In the genomic region with DNA sequence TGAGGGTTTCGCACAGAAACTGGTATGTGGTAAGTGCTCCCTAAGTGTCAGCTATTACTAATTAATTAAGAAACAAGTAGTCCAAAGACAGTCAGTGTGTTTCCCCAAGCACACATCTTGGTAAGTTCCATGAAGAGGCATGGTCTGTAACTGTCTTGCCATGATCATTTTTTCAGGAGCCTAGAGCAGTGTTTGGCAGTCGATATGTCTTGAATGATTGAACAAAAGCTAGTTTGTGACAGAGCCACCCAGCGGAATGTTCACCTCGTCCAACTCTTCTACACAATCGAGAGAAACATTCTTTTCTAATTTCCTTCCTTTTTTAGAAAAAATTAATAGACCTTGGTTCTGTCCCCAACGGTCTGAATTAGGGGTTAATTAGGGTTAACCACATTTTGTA, we compare ENCODE assay signal across 9 cellular contexts. TPM values are rescaled to one million over a fixed set of nuclear protein-coding genes. Genes with fewer than 3 reads are reported as not detected.
DNase-seq lines count a peak whose midpoint lies in the region; ATAC-seq, FAIRE-seq and TF ChIP-seq lines count a peak whose summit lies in the region.
"Had no signal": no experiment of that assay in that cellular context is flagged by ENCODE, and none has a peak within 500 bp of the region (broad histone marks: within the 10 kb centered on the region; RNA-seq: fewer than 3 reads in every experiment).

No MANE protein-coding gene starts in this region.

- WGBS in IMR-90 (ENCODE audit: extremely low coverage in 2 of 2, insufficient read length in 1 of 2), 2 experiments, result 100% methylated on average over 1 of the region's 6 CpGs; no CpG with 5 or more reads in 1 of the 2 experiments

- H3K9ac ChIP-seq in IMR-90 (ENCODE audit: low read depth, low read length) (no peak overlapping the region), kidney (ENCODE audit: low read length in 2 of 2) (peak overlapping the region in 1 of 2 donors; percentile 3)

- CTCF ChIA-PET in IMR-90 (lab: Yijun Ruan, JAX), result no interaction called here
- CTCF ChIA-PET in naive thymus-derived CD4-positive, alpha-beta T cell (lab: Charles Lee), result interaction anchor here (0.8 to 4.1 kb wide), 7 partner anchors 17 to 271 kb away, joined by 3 to 21 read pairs (median 3); no protein-coding TSS in a partner anchor

- H3K9me3 ChIP-seq in IMR-90 (ENCODE audit: control insufficient read depth, insufficient read depth, low read length) (peaks cover 14% of the 10 kb centered on the region), MG63 (peaks cover 10% of the 10 kb centered on the region), kidney (ENCODE audit: control insufficient read depth in 1 of 2, low read length in 2 of 2) (peaks cover 0 to 3% of the 10 kb centered on the region in 2 donors)
- peaks cover 0 to 4% (median 0%) of the 10 kb centered on the region in 3 experiments for H3K9me3 ChIP-seq in naive thymus-derived CD4-positive, alpha-beta T cell (ENCODE audit: control insufficient read depth in 2 of 3, low read length in 3 of 3)

- no peaks in the 10 kb centered on the region for H3K9me1 ChIP-seq in IMR-90 (ENCODE audit: insufficient read depth, low read length)

- no peak overlapping the region for H2AFZ ChIP-seq in IMR-90 (replicated peaks; ENCODE audit: low read length, poor library complexity)

- in situ Hi-C loops in IMR-90 (cut with MboI; ENCODE audit: low sequenced_read_pairs), result loop anchor here (10.0 kb wide), 1 partner anchor 60 kb away; the partner anchor contains the start of gene FTH1
- in situ Hi-C loops in brain microvascular endothelial cell (cut with HindIII; ENCODE audit: low pct_ligation_motif_present, low sequenced_read_pairs), result no loop called here

- no peak overlapping the region; a peak in 1 of 4 replicates for H4K8ac ChIP-seq in IMR-90 (ENCODE audit: low read depth in 2 of 2, low read length in 2 of 2)

- FAIRE-seq in kidney (lab: Jason Lieb, UNC), result no peak

- no peaks in the 10 kb centered on the region for H3K79me1 ChIP-seq in IMR-90 (ENCODE audit: low read depth in 1 of 2, low read length in 2 of 2)

- H3K18ac ChIP-seq in IMR-90 (ENCODE audit: low read depth, low read length), result peak overlapping the region; percentile 82

- no peak; the same call in 1 of the 2 replicates for ATAC-seq in IMR-90 (ENCODE audit: low read depth)
- no peak for ATAC-seq in naive thymus-derived CD4-positive, alpha-beta T cell

- H3K36me3 Mint-ChIP-seq in CD14-positive monocyte, result peaks cover 3 to 6% of the 10 kb centered on the region in 2 donors
- H3K36me3 Mint-ChIP-seq in naive thymus-derived CD4-positive, alpha-beta T cell, result peaks cover 4 to 8% (median 6%) of the 10 kb centered on the region in 5 donors

- H2BK5ac ChIP-seq in IMR-90 (ENCODE audit: low read depth, low read length, poor library complexity, severe bottlenecking), result no peak overlapping the region

- BruUV-seq in IMR-90 (replicated peaks; lab: Mats Ljungman, UMichigan), result no TSS peak

- H2AK9ac ChIP-seq in IMR-90 (replicated peaks; ENCODE audit: low read depth, low read length, poor library complexity), result no peak overlapping the region

- peak overlapping the region; percentile 19; the same call in 1 of the 2 replicates for H4K91ac ChIP-seq in IMR-90 (ENCODE audit: insufficient read depth, low read depth, low read length)

- no peak for TF ChIP-seq CTCF in CD14-positive monocyte (IDR thresholded peaks at IDR 0.05)
- no peak for TF ChIP-seq CTCF in IMR-90 (conservative IDR thresholded peaks at IDR 0.05; ENCODE audit: low read depth, low read length)
- no peak for TF ChIP-seq CTCF in brain microvascular endothelial cell (IDR thresholded peaks at IDR 0.05; ENCODE audit: low read depth, low read length, missing control alignments)
- no peak for TF ChIP-seq CTCF in kidney (IDR thresholded peaks at IDR 0.05; ENCODE audit: borderline replicate concordance, extremely low read depth, insufficient read depth)

- H3K4me1 ChIP-seq in IMR-90 (ENCODE audit: control insufficient read depth, insufficient read depth, low read length), result peaks cover 6% of the 10 kb centered on the region; the same call in 1 of the 2 replicates
- peaks cover 9 to 17% of the 10 kb centered on the region in 2 donors for H3K4me1 ChIP-seq in naive thymus-derived CD4-positive, alpha-beta T cell (ENCODE audit: control insufficient read depth in 2 of 2, insufficient read depth in 2 of 2, low read length in 2 of 2)
- H3K4me1 ChIP-seq in kidney (ENCODE audit: control insufficient read depth in 1 of 2, insufficient read depth in 1 of 2, low read depth in 1 of 2, low read length in 2 of 2), result peaks cover 0 to 8% of the 10 kb centered on the region in 2 donors

- no peaks in the 10 kb centered on the region for H4K20me1 ChIP-seq in IMR-90 (ENCODE audit: insufficient read depth, low read length)

- peak overlapping the region; percentile 12; the same call in 1 of the 2 replicates for H2BK20ac ChIP-seq in IMR-90 (ENCODE audit: low read depth, low read length)

- no peak overlapping the region for H3K27ac ChIP-seq in IMR-90 (ENCODE audit: insufficient read depth, low read length)
- H3K27ac ChIP-seq in brain microvascular endothelial cell, result peak overlapping the region; percentile 10
- peak overlapping the region; percentile 93 for H3K27ac ChIP-seq in naive thymus-derived CD4-positive, alpha-beta T cell (ENCODE audit: low read depth, low read length)
- peak overlapping the region in 1 of 2 donors; percentile 16 for H3K27ac ChIP-seq in kidney (ENCODE audit: low read depth in 2 of 2, low read length in 2 of 2)

- no peaks in the 10 kb centered on the region for H3K36me3 ChIP-seq in IMR-90 (ENCODE audit: control insufficient read depth, insufficient read depth, low read length)
- no peaks in the 10 kb centered on the region for H3K36me3 ChIP-seq in brain microvascular endothelial cell (replicated peaks)
- no peaks in the 10 kb centered on the region for H3K36me3 ChIP-seq in naive thymus-derived CD4-positive, alpha-beta T cell (ENCODE audit: control insufficient read depth in 2 of 3, insufficient read depth in 3 of 3, low read length in 3 of 3)
- no peaks in the 10 kb centered on the region for H3K36me3 ChIP-seq in MG63
- no peaks in the 10 kb centered on the region for H3K36me3 ChIP-seq in kidney (ENCODE audit: control insufficient read depth in 1 of 2, insufficient read depth in 2 of 2, low read length in 2 of 2)

- H2BK120ac ChIP-seq in IMR-90 (ENCODE audit: low read depth, low read length), result peak overlapping the region; percentile 29; the same call in 1 of the 2 replicates

- peak overlapping the region; percentile 51; the same call in 1 of the 2 replicates for H3K14ac ChIP-seq in IMR-90 (replicated peaks; ENCODE audit: low read depth, low read length)

- peaks cover 8 to 23% (median 14%) of the 10 kb centered on the region in 7 donors for H3K9me3 Mint-ChIP-seq in CD14-positive monocyte
- peaks cover 0 to 19% (median 12%) of the 10 kb centered on the region in 11 donors for H3K9me3 Mint-ChIP-seq in naive thymus-derived CD4-positive, alpha-beta T cell

- 0 out of 2 replicates have a peak overlapping the region, but pooled peaks have one; percentile 9 for H3K4ac ChIP-seq in IMR-90 (ENCODE audit: low read depth, low read length)

- dilution Hi-C loops in IMR-90 (cut with HindIII; ENCODE audit: low sequenced_read_pairs, unreplicated experiment), result no loop called here

- peak overlapping the region; percentile 98 to 100 (median 99) for H3K27ac Mint-ChIP-seq in CD14-positive monocyte
- peak overlapping the region; percentile 95 to 100 (median 99) for H3K27ac Mint-ChIP-seq in naive thymus-derived CD4-positive, alpha-beta T cell

- intact Hi-C loops in CD14-positive monocyte (cut with micrococcal nuclease), result loop anchor here (1.0 to 2.0 kb wide), 5 partner anchors 20 to 62 kb away; no protein-coding TSS in a partner anchor
- intact Hi-C loops in IMR-90 (cut with micrococcal nuclease), result loop anchor here (1.0 kb wide), 1 partner anchor 58 kb away; the partner anchor contains the start of gene FTH1
- intact Hi-C loops in naive thymus-derived CD4-positive, alpha-beta T cell (cut with micrococcal nuclease), result loop anchor here (1.0 to 5.0 kb wide), 8 partner anchors 53 to 527 kb away; partner anchors contain the start of genes FTH1 (in 2 of the 2), FEN1 (in 1 of the 2) and TMEM258 (in 1 of the 2)
- intact Hi-C loops in kidney (cut with DNase I), result no loop called here

- peak; percentile 51 for DNase-seq in CD14-positive monocyte (ENCODE audit: low spot score)
- DNase-seq in IMR-90, result no peak
- DNase-seq in brain microvascular endothelial cell, result no peak
- peak in 1 of 9 donors; percentile 29 for DNase-seq in naive thymus-derived CD4-positive, alpha-beta T cell
- no peak for DNase-seq in MG63
- no peak for DNase-seq in NCI-H1436 treated with DMSO at 0.1 percent for 48 hours (lab: John Stamatoyannopoulos, UW)
- DNase-seq in kidney, result no peak
- DNase-seq in AG08395 (ENCODE audit: low spot score), result no peak
- DNase-seq: GOT3 had no signal

- POLR2A ChIA-PET in IMR-90 (lab: Charles Lee; ENCODE audit: unreplicated experiment), result no interaction called here
- POLR2A ChIA-PET in naive thymus-derived CD4-positive, alpha-beta T cell (lab: Charles Lee), result interaction anchor here (0.6 to 6.5 kb wide), 9 partner anchors 8 to 829 kb away, joined by 3 to 145 read pairs (median 3); partner anchors contain the start of gene FTH1

- peaks cover 2% of the 10 kb centered on the region; the same call in 1 of the 2 replicates for H3K27me3 ChIP-seq in IMR-90 (ENCODE audit: control insufficient read depth, insufficient read depth, low read length)
- no peaks in the 10 kb centered on the region for H3K27me3 ChIP-seq in brain microvascular endothelial cell (replicated peaks)
- no peaks in the 10 kb centered on the region for H3K27me3 ChIP-seq in naive thymus-derived CD4-positive, alpha-beta T cell (ENCODE audit: control insufficient read depth in 2 of 2, insufficient read depth in 2 of 2, low read length in 2 of 2)
- H3K27me3 ChIP-seq in MG63, result no peaks in the 10 kb centered on the region

- peaks cover 2 to 6% (median 3%) of the 10 kb centered on the region in 3 donors for H3K27me3 Mint-ChIP-seq in CD14-positive monocyte (ENCODE audit: low read depth in 3 of 3)
- H3K27me3 Mint-ChIP-seq in naive thymus-derived CD4-positive, alpha-beta T cell, result no peaks in the 10 kb centered on the region

- H3K4me3 Mint-ChIP-seq in CD14-positive monocyte, result peak overlapping the region; percentile 69 to 71
- H3K4me3 Mint-ChIP-seq in naive thymus-derived CD4-positive, alpha-beta T cell, result peak overlapping the region; percentile 36 to 84 (median 74)

- H3K4me1 Mint-ChIP-seq in CD14-positive monocyte, result peaks cover 37% of the 10 kb centered on the region
- peaks cover 6 to 28% (median 24%) of the 10 kb centered on the region in 7 donors for H3K4me1 Mint-ChIP-seq in naive thymus-derived CD4-positive, alpha-beta T cell

- H3K56ac ChIP-seq in IMR-90 (ENCODE audit: extremely low read depth, insufficient read depth, low read length), result no peak overlapping the region

- H3K4me2 ChIP-seq in IMR-90 (ENCODE audit: low read depth, low read length), result peak overlapping the region; percentile 47; the same call in 1 of the 2 replicates

- 0 out of 3 replicates have a peak overlapping the region, but pooled peaks have one; percentile 43 for H2BK15ac ChIP-seq in IMR-90 (ENCODE audit: low read depth, low read length)

- peak overlapping the region; percentile 67; the same call in 1 of the 2 replicates for H4K5ac ChIP-seq in IMR-90 (ENCODE audit: low read depth, low read length)

- H3K4me3 ChIP-seq in IMR-90 (ENCODE audit: insufficient read depth, low read depth, low read length) (no peak overlapping the region), brain microvascular endothelial cell (ENCODE audit: low read depth, low read length) (no peak overlapping the region), MG63 (no peak overlapping the region), kidney (ENCODE audit: low read length in 2 of 2) (peak overlapping the region in 1 of 2 donors; percentile 4)
- H3K4me3 ChIP-seq in naive thymus-derived CD4-positive, alpha-beta T cell (ENCODE audit: low read length), result no peak overlapping the region

- H3K23ac ChIP-seq in IMR-90 (ENCODE audit: low read depth, low read length), result no peak overlapping the region

- TF ChIP-seq POLR2A in IMR-90 (IDR thresholded peaks at IDR 0.05; ENCODE audit: low read depth, low read length), result no peak

- peak overlapping the region; percentile 62 for H2AK5ac ChIP-seq in IMR-90 (ENCODE audit: low read depth, low read length)

- TF ChIP-seq RAD21 in IMR-90 (IDR thresholded peaks at IDR 0.05; ENCODE audit: low read length), result no peak

RNA-seq across cellular contexts. Expression of gene FTH1, which starts 57.5 kb away (rescaled TPM):
- polyA plus RNA-seq in CD14-positive monocyte, result over 10,000 TPM in 1 of 2 donors, 1,000 to 10,000 TPM in 1; 8,968 to 11,239 TPM
- total RNA-seq in IMR-90 (2012; rRNA removed), result 344 and 385 TPM in 2 replicates
- polyA plus RNA-seq in IMR-90 (2012; rRNA removed), result 2,453 and 2,516 TPM in 2 replicates
- polyA plus RNA-seq in IMR-90 (2012; cell fraction: cytosol; rRNA removed), result 1,842 and 5,333 TPM in 2 replicates
- polyA plus RNA-seq in IMR-90 (2012; cell fraction: nucleus; rRNA removed; ENCODE audit: low replicate concordance), result 767 and 934 TPM in 2 replicates
- 1,000 to 10,000 TPM in 2 of 5 experiments, 100 to 1,000 TPM in 3; 684 to 3,858 (median 993) TPM for total RNA-seq in naive thymus-derived CD4-positive, alpha-beta T cell
- 1,000 to 10,000 TPM; 2,587 to 3,203 TPM for polyA plus RNA-seq in naive thymus-derived CD4-positive, alpha-beta T cell
- total RNA-seq in MG63 (2014; rRNA removed; shearing (Covaris generic); ENCODE audit: low replicate concordance), result 301 and 415 TPM in 2 replicates
- 3,221 TPM for total RNA-seq in kidney
- polyA plus RNA-seq in kidney (ENCODE audit: insufficient read depth, low read depth, low replicate concordance), result 7,914 TPM
